In genomic region chr4:177660223-177660622, GRCh38 we compare ENCODE assay signal across 34 cellular contexts.
"Had no signal": no experiment of that assay in that cellular context is flagged by ENCODE, and none has a peak within 500 bp of the region (broad histone marks: within the 10 kb centered on the region; RNA-seq: fewer than 3 reads in every experiment).

No MANE protein-coding gene starts in this region.

- H3K27me3 ChIP-seq: MG63 had no signal

- DNase-seq: Karpas-422, Kasumi-1, MG63, MM.1S, MV-4-11, NCI-H1048, NCI-H1092, NCI-H1092 treated with DMSO at 0.1 percent for 48 hours, NCI-H1105, NCI-H1105 treated with DMSO at 0.1 percent for 48 hours, NCI-H1417, NCI-H1417 treated with DMSO at 0.1 percent for 48 hours, NCI-H1436, NCI-H1436 treated with DMSO at 0.1 percent for 48 hours, NCI-H146, NCI-H1694, NCI-H1694 treated with DMSO at 0.1 percent for 48 hours, NCI-H187, NCI-H187 treated with DMSO at 0.1 percent for 48 hours, NCI-H1930, NCI-H2029, NCI-H2029 treated with DMSO at 0.1 percent for 48 hours, NCI-H2081, NCI-H2081 treated with DMSO at 0.1 percent for 48 hours, NCI-H2171, NCI-H2171 treated with DMSO at 0.1 percent for 48 hours, NCI-H2227 treated with DMSO at 0.1 percent for 48 hours, NCI-H226, NCI-H345, NCI-H446, NCI-H446 treated with DMSO at 0.1 percent for 48 hours, NCI-H510A, NCI-H510A treated with DMSO at 0.1 percent for 48 hours had no signal

- H3K4me3 ChIP-seq: MG63 had no signal

- H3K9me3 ChIP-seq: MG63 had no signal

- H3K4me2 ChIP-seq: KMS-11 had no signal

- H3K36me3 ChIP-seq: MG63 had no signal

- H3K9ac ChIP-seq: KMS-11 had no signal

- H3K27ac ChIP-seq: KMS-11 had no signal
